1 cellular context compared by ENCODE assay signal in the genomic region with DNA sequence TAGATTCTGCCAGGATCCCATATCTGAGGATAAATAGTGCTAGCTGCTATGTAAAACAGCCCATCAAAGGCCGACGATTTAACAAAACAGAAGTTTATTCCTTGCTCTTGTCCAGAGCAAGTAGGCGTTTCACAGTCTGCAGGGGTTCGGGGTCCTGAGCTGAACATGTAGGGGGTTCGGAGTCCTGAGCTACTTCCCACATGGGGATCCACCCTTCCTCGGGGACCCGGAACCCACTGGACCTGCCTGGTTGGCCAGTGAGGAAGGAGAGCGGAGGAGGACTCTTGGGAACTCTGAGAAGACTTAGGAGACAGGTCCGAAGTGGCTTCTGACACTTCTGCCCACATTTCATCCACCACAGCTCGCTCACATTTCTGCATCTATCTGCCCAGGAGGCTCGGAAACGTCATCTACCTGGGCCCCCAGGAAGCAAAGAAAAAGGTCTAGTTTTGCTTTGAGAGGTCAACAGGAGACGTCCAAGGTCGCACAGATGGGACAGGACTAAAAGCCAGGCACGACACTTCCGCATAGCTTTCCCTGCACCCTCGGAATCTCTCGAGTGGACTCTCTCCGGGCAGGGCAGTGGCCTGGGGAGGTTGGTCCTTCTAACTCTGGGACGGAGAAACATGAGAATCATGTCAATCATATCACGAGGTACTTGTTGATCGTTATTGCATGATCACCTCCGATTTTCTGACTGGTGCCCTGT.
TF ChIP-seq lines count a peak whose summit lies in the region.

No MANE protein-coding gene starts in this region.

TF ChIP-seq in WTC11, 78 proteins besides CTCF, POLR2A, EP300 and RAD21 (continued from another document):
- TF ChIP-seq, protein P1, sequence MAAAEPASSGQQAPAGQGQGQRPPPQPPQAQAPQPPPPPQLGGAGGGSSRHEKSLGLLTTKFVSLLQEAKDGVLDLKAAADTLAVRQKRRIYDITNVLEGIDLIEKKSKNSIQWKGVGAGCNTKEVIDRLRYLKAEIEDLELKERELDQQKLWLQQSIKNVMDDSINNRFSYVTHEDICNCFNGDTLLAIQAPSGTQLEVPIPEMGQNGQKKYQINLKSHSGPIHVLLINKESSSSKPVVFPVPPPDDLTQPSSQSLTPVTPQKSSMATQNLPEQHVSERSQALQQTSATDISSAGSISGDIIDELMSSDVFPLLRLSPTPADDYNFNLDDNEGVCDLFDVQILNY (CRISPR knock-in tag; IDR thresholded peaks at IDR 0.05): no peak
- TF ChIP-seq TEAD4 (CRISPR knock-in tag; IDR thresholded peaks at IDR 0.05): no peak
- no peak for TF ChIP-seq FOXJ3 (CRISPR knock-in tag; IDR thresholded peaks at IDR 0.05; ENCODE audit: borderline replicate concordance)
- no peak for TF ChIP-seq NFATC4 (CRISPR knock-in tag; IDR thresholded peaks at IDR 0.05)
- no peak for TF ChIP-seq ZNF396 (CRISPR knock-in tag; IDR thresholded peaks at IDR 0.05; ENCODE audit: borderline replicate concordance)
- TF ChIP-seq MYBL2 (CRISPR knock-in tag; IDR thresholded peaks at IDR 0.05): no peak
- no peak for TF ChIP-seq SMAD3 (CRISPR knock-in tag; IDR thresholded peaks at IDR 0.05; ENCODE audit: borderline replicate concordance)
